ENCODE assay signal across 12 cellular contexts in genomic region chr3:32413845-32414526, GRCh38. TPM values are rescaled to one million over a fixed set of nuclear protein-coding genes. Genes with fewer than 3 reads are reported as not detected.
DNase-seq lines count a peak whose midpoint lies in the region; ATAC-seq and TF ChIP-seq lines count a peak whose summit lies in the region.
"Had no signal": no experiment of that assay in that cellular context is flagged by ENCODE, and none has a peak within 500 bp of the region (broad histone marks: within the 10 kb centered on the region; RNA-seq: fewer than 3 reads in every experiment).

No MANE protein-coding gene starts in this region.

- no peak overlapping the region for H3K27ac Mint-ChIP-seq in endodermal cell
- H3K27ac Mint-ChIP-seq in stimulated activated naive CD8-positive, alpha-beta T cell treated with anti-CD3 and anti-CD28 coated beads, Interleukin-15, amount 100 ng/mL, for 72 hours: peak overlapping the region; percentile 69 to 79

- H3K36me3 Mint-ChIP-seq in endodermal cell (ENCODE audit: low read depth): no peaks in the 10 kb centered on the region
- H3K36me3 Mint-ChIP-seq: brain had no signal

- H3K4me3 ChIP-seq in heart left ventricle (no peak overlapping the region), right atrium auricular region (no peak overlapping the region), RWPE2 (ENCODE audit: severe bottlenecking) (no peak overlapping the region), endodermal cell (ENCODE audit: low read length) (no peak overlapping the region)
- H3K4me3 ChIP-seq: SK-N-MC had no signal

- H3K4me1 Mint-ChIP-seq in endodermal cell: peaks cover 37% of the 10 kb centered on the region
- H3K4me1 Mint-ChIP-seq in stimulated activated naive CD8-positive, alpha-beta T cell treated with anti-CD3 and anti-CD28 coated beads, Interleukin-15, amount 100 ng/mL, for 72 hours: peaks cover 79% of the 10 kb centered on the region

- H3K27ac ChIP-seq in heart left ventricle (peak overlapping the region in 7 of 12 donors; percentile 18 to 84 (median 57)), right atrium auricular region (peak overlapping the region in 1 of 2 donors; percentile 12), RWPE2 (ENCODE audit: poor library complexity, severe bottlenecking) (peak overlapping the region; percentile 79), endodermal cell (ENCODE audit: low read depth, low read length) (peak overlapping the region; percentile 67)
- H3K27ac ChIP-seq: SK-N-MC had no signal

- H3K27me3 Mint-ChIP-seq in endodermal cell (ENCODE audit: insufficient read depth): peaks cover 3% of the 10 kb centered on the region
- no peaks in the 10 kb centered on the region for H3K27me3 Mint-ChIP-seq in stimulated activated naive CD8-positive, alpha-beta T cell treated with anti-CD3 and anti-CD28 coated beads, Interleukin-15, amount 100 ng/mL, for 72 hours

- no peak overlapping the region for H3K4me3 Mint-ChIP-seq in endodermal cell
- peak overlapping the region; percentile 27 to 61 for H3K4me3 Mint-ChIP-seq in stimulated activated naive CD8-positive, alpha-beta T cell treated with anti-CD3 and anti-CD28 coated beads, Interleukin-15, amount 100 ng/mL, for 72 hours
- H3K4me3 Mint-ChIP-seq: brain had no signal

- peaks cover 6% of the 10 kb centered on the region for H3K9me3 Mint-ChIP-seq in endodermal cell
- no peaks in the 10 kb centered on the region for H3K9me3 Mint-ChIP-seq in stimulated activated naive CD8-positive, alpha-beta T cell treated with anti-CD3 and anti-CD28 coated beads, Interleukin-15, amount 100 ng/mL, for 72 hours

- TF ChIP-seq CTCF in heart left ventricle (IDR thresholded peaks at IDR 0.05): no peak
- TF ChIP-seq CTCF in right atrium auricular region (IDR thresholded peaks at IDR 0.05): no peak
- TF ChIP-seq CTCF in RWPE2 (IDR thresholded peaks at IDR 0.05; ENCODE audit: poor library complexity, severe bottlenecking): no peak
- no peak for TF ChIP-seq CTCF in endodermal cell (conservative IDR thresholded peaks at IDR 0.05)

- peaks cover 0 to 59% (median 11%) of the 10 kb centered on the region in 12 donors for H3K4me1 ChIP-seq in heart left ventricle
- peaks cover 0 to 16% of the 10 kb centered on the region in 2 donors for H3K4me1 ChIP-seq in right atrium auricular region
- H3K4me1 ChIP-seq in RWPE2 (ENCODE audit: insufficient read depth, poor library complexity, severe bottlenecking): peaks cover 34% of the 10 kb centered on the region
- H3K4me1 ChIP-seq in endodermal cell (ENCODE audit: control insufficient read depth, insufficient read depth, low read length): peaks cover 10% of the 10 kb centered on the region

- H3K27me3 ChIP-seq in heart left ventricle (no peaks in the 10 kb centered on the region), right atrium auricular region (no peaks in the 10 kb centered on the region), RWPE2 (ENCODE audit: insufficient read depth, poor library complexity, severe bottlenecking) (no peaks in the 10 kb centered on the region), endodermal cell (ENCODE audit: control insufficient read depth, insufficient read depth, low read length, poor library complexity, severe bottlenecking) (no peaks in the 10 kb centered on the region)

- no peak overlapping the region for H3K9ac ChIP-seq in endodermal cell (ENCODE audit: extremely low read depth, low read length, poor library complexity, severe bottlenecking)

- ATAC-seq in heart left ventricle (no peak), RWPE2 (ENCODE audit: low read depth) (peak; percentile 21; the same call in 1 of the 3 replicates), GM19397 (IDR thresholded peaks at IDR 0.05; ENCODE audit: unreplicated experiment) (no peak)
- ATAC-seq in stimulated activated naive CD8-positive, alpha-beta T cell treated with anti-CD3 and anti-CD28 coated beads, Interleukin-15, amount 100 ng/mL, for 72 hours: peak; percentile 32

- H3K36me3 ChIP-seq in heart left ventricle (no peaks in the 10 kb centered on the region), right atrium auricular region (no peaks in the 10 kb centered on the region), RWPE2 (ENCODE audit: low read depth) (no peaks in the 10 kb centered on the region), endodermal cell (ENCODE audit: control insufficient read depth, insufficient read depth, low read length) (no peaks in the 10 kb centered on the region)

- no peak for TF ChIP-seq POLR2A in heart left ventricle (IDR thresholded peaks at IDR 0.05)

- DNase-seq in heart left ventricle (no peak), right atrium auricular region (ENCODE audit: low spot score) (no peak), RWPE2 (ENCODE audit: low spot score) (no peak), endodermal cell (no peak), RKO (ENCODE audit: low spot score) (no peak), GM03348 (ENCODE audit: low spot score) (no peak)
- no peak for DNase-seq in stimulated activated naive CD8-positive, alpha-beta T cell treated with anti-CD3 and anti-CD28 coated beads, Interleukin-15, amount 100 ng/mL, for 72 hours
- DNase-seq: AML-193, NCI-H526 had no signal

- intact Hi-C loops in heart left ventricle (cut with DNase I): no loop called here

- H3K9me3 ChIP-seq in heart left ventricle (peaks cover 0 to 2% (median 0%) of the 10 kb centered on the region in 12 donors), right atrium auricular region (no peaks in the 10 kb centered on the region), RWPE2 (ENCODE audit: severe bottlenecking) (no peaks in the 10 kb centered on the region), endodermal cell (ENCODE audit: control insufficient read depth, low read length) (peaks cover 3% of the 10 kb centered on the region)

- WGBS in heart left ventricle, 4 donors: 69 to 88% (median 83%) methylated on average over 10 of the region's 10 CpGs
- WGBS in endodermal cell (ENCODE audit: insufficient coverage in 1 of 2, insufficient read length in 1 of 2), 2 experiments: 87 to 91% methylated on average over 8 to 10 of the region's 10 CpGs

RNA-seq across cellular contexts. Expression of gene CMTM7, which starts 22.3 kb away (rescaled TPM):
- 10 to 100 TPM in 1 of 9 donors, 1 to 10 TPM in 8; 2.3 to 16.8 (median 3.6) TPM for total RNA-seq in heart left ventricle
- 1 to 10 TPM; 2.7 to 3.8 TPM for polyA plus RNA-seq in heart left ventricle
- 10 to 100 TPM in 1 of 2 donors, 1 to 10 TPM in 1; 8.2 to 10.5 TPM for total RNA-seq in right atrium auricular region
- 10 to 100 TPM; 11.1 TPM for total RNA-seq in endodermal cell
- 32.5 TPM for polyA plus RNA-seq in endodermal cell (2013, experiment 1 of 2)
- polyA plus RNA-seq in endodermal cell (2013, experiment 2 of 2): 32.2 TPM

Comparison
In these comparisons a context has a peak if more than half of its experiments do, and no peak if none do; other contexts are left out.
1. ATAC-seq: peak in RWPE2 (single experiment) and stimulated activated naive CD8-positive, alpha-beta T cell treated with anti-CD3 and anti-CD28 coated beads, Interleukin-15, amount 100 ng/mL, for 72 hours (single experiment); none in heart left ventricle (0 of 4) and GM19397 (single experiment).